9 cellular contexts compared by ENCODE assay signal in the genomic region with DNA sequence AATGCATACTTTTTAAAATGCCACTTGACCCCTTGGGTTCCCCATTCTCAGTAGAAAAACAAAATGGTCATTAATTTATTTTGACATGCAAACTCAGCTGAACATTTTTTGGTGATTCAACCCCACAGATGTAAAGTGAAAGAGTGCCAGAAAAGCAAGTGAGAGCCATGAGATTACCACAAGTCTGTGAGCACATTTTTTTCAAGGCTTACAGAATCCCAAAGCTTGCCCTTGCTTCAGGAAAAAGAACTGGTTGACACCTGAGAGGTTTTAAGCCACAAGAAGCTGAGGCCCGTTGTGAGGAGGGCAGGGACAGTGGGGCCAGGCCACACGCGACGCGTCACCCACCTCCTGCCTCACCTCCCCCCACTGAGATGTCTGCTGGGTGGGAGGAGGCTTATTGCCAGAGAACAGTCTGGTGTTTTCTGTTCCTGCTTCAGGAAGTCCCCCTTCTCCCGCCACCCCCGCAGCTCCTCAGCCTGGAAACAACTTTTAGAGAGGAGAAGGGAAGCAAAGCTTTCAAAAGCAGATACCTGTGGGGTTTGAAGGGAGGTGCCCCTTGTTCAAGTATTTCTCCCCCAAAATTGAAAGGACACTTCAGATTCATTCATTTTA.
DNase-seq lines count a peak whose midpoint lies in the region; ATAC-seq and TF ChIP-seq lines count a peak whose summit lies in the region.
"Had no signal": no experiment of that assay in that cellular context is flagged by ENCODE, and none has a peak within 500 bp of the region (broad histone marks: within the 10 kb centered on the region; RNA-seq: fewer than 3 reads in every experiment).

No MANE protein-coding gene starts in this region.

- peaks cover 16% of the 10 kb centered on the region for H3K4me1 Mint-ChIP-seq in activated T-helper 2 cell treated with anti-CD3 and anti-CD28 coated beads, Interferon-gamma antibody, Interleukin-2, Interleukin-4, amounts not matched to agents 10 μg/mL and 5 μg/mL and 100 μg/mL, durations not matched to agents 14 hours and 24 hours and 36 hours (ENCODE audit: low read depth)
- H3K4me1 Mint-ChIP-seq: IgD-negative memory B cell had no signal

- peak overlapping the region; percentile 47 for H3K27ac Mint-ChIP-seq in activated T-helper 2 cell treated with anti-CD3 and anti-CD28 coated beads, Interferon-gamma antibody, Interleukin-2, Interleukin-4, amounts not matched to agents 10 μg/mL and 5 μg/mL and 100 μg/mL, durations not matched to agents 14 hours and 24 hours and 36 hours
- H3K27ac Mint-ChIP-seq: IgD-negative memory B cell had no signal

- WGBS in right cardiac atrium = 14% methylated on average over 7 of the region's 7 CpGs

- no peak overlapping the region for H3K4me3 Mint-ChIP-seq in activated T-helper 2 cell treated with anti-CD3 and anti-CD28 coated beads, Interferon-gamma antibody, Interleukin-2, Interleukin-4, amounts not matched to agents 10 μg/mL and 5 μg/mL and 100 μg/mL, durations not matched to agents 14 hours and 24 hours and 36 hours (ENCODE audit: low read depth)

- no peaks in the 10 kb centered on the region for H3K36me3 Mint-ChIP-seq in activated T-helper 2 cell treated with anti-CD3 and anti-CD28 coated beads, Interferon-gamma antibody, Interleukin-2, Interleukin-4, amounts not matched to agents 10 μg/mL and 5 μg/mL and 100 μg/mL, durations not matched to agents 14 hours and 24 hours and 36 hours (ENCODE audit: low read depth)

- H3K27ac ChIP-seq in right cardiac atrium (ENCODE audit: low read length) = peak overlapping the region; percentile 32

- DNase-seq in AG09319 (ENCODE audit: extremely low read depth, low read depth) (peak; percentile 89), right cardiac atrium (peak; percentile 51 to 84 (median 70)), NCI-H1694 (lab: John Stamatoyannopoulos, UW) (no peak), NCI-H2081 treated with DMSO at 0.1 percent for 48 hours (lab: John Stamatoyannopoulos, UW) (no peak)
- no peak for DNase-seq in activated T-helper 2 cell treated with anti-CD3 and anti-CD28 coated beads, Interferon-gamma antibody, Interleukin-2, Interleukin-4, amounts not matched to agents 10 μg/mL and 5 μg/mL and 100 μg/mL, durations not matched to agents 14 hours and 24 hours and 36 hours (ENCODE audit: low spot score)
- peak; percentile 25 for DNase-seq in stimulated activated naive CD8-positive, alpha-beta T cell treated with anti-CD3 and anti-CD28 coated beads, Interleukin-15, Interleukin-2, amounts not matched to agents 100 U/mL and 50 U/mL, for 24 hours

- H3K4me1 ChIP-seq in right cardiac atrium (ENCODE audit: control insufficient read depth, insufficient read depth, low read length) = no peaks in the 10 kb centered on the region

- no peaks in the 10 kb centered on the region for H3K27me3 Mint-ChIP-seq in activated T-helper 2 cell treated with anti-CD3 and anti-CD28 coated beads, Interferon-gamma antibody, Interleukin-2, Interleukin-4, amounts not matched to agents 10 μg/mL and 5 μg/mL and 100 μg/mL, durations not matched to agents 14 hours and 24 hours and 36 hours (ENCODE audit: low read depth)

- no peaks in the 10 kb centered on the region for H3K9me3 ChIP-seq in right cardiac atrium (ENCODE audit: control insufficient read depth, low read length)

- no peak overlapping the region for H3K4me3 ChIP-seq in right cardiac atrium (ENCODE audit: low read length)

- peaks cover 6% of the 10 kb centered on the region for H3K9me3 Mint-ChIP-seq in activated T-helper 2 cell treated with anti-CD3 and anti-CD28 coated beads, Interferon-gamma antibody, Interleukin-2, Interleukin-4, amounts not matched to agents 10 μg/mL and 5 μg/mL and 100 μg/mL, durations not matched to agents 14 hours and 24 hours and 36 hours

- peak; percentile 61 for ATAC-seq in GM19328 (IDR thresholded peaks at IDR 0.05; ENCODE audit: unreplicated experiment)
- peak; percentile 64 for ATAC-seq in HG03342 (IDR thresholded peaks at IDR 0.05; ENCODE audit: unreplicated experiment)
- peak; percentile 84 to 94 for ATAC-seq in right cardiac atrium
- peak; percentile 70 for ATAC-seq in stimulated activated naive CD8-positive, alpha-beta T cell treated with anti-CD3 and anti-CD28 coated beads, Interleukin-15, Interleukin-2, amounts not matched to agents 100 U/mL and 50 U/mL, for 24 hours

- intact Hi-C loops in activated T-helper 2 cell treated with anti-CD3 and anti-CD28 coated beads, Interferon-gamma antibody, Interleukin-2, Interleukin-4, amounts not matched to agents 10 μg/mL and 5 μg/mL and 100 μg/mL, durations not matched to agents 14 hours and 24 hours and 36 hours (cut with micrococcal nuclease) = loop anchor here (1.0 to 2.0 kb wide), 2 partner anchors 40 to 69 kb away; no protein-coding TSS in a partner anchor
- intact Hi-C loops in right cardiac atrium (cut with DNase I) = no loop called here

- no peak for TF ChIP-seq CTCF in AG09319 (IDR thresholded peaks at IDR 0.05; ENCODE audit: low read depth, low read length)

- no peaks in the 10 kb centered on the region for H3K27me3 ChIP-seq in right cardiac atrium (ENCODE audit: control insufficient read depth, insufficient read depth)

Comparison
In these comparisons a context has a peak if more than half of its experiments do, and no peak if none do; other contexts are left out.
1. DNase-seq: peak in AG09319 (single experiment), right cardiac atrium (3 of 3) and stimulated activated naive CD8-positive, alpha-beta T cell treated with anti-CD3 and anti-CD28 coated beads, Interleukin-15, Interleukin-2, amounts not matched to agents 100 U/mL and 50 U/mL, for 24 hours (single experiment); none in activated T-helper 2 cell treated with anti-CD3 and anti-CD28 coated beads, Interferon-gamma antibody, Interleukin-2, Interleukin-4, amounts not matched to agents 10 μg/mL and 5 μg/mL and 100 μg/mL, durations not matched to agents 14 hours and 24 hours and 36 hours (single experiment), NCI-H1694 (single experiment) and NCI-H2081 treated with DMSO at 0.1 percent for 48 hours (single experiment).
2. Peak in every context shown above with its lines, with median percentiles within 50 percentile points of each other: ATAC-seq.